In the genomic region with DNA sequence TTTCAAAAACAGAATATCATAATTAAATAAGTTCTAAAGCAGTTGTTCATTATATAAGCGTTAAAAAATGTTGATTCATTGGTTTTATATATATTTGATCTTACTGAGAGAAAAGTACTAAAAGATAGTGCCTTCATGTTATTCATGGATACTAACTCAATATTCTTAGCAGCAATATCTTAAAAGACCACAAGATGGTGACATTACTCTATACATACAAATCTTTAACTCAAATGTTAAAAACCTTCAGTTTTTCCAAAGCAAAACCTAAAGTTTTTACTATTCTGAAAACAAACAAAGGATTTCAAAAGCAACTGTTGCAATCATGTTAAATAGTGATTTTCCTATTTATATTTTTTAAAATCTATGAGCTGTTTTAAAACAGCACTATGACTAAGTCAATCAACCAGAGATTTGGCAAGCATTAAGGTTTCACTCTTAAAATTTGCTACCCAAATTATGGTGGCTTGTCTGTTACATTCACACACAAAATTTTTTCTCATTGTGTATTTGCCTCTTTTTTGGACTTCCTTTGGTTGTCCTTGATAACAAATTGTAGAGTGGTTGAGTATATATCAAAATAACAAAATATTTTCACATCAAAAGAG, we compare ENCODE assay signal across 8 cellular contexts. TPM values are rescaled to one million over a fixed set of nuclear protein-coding genes. Genes with fewer than 3 reads are reported as not detected.
DNase-seq lines count a peak whose midpoint lies in the region; ATAC-seq and TF ChIP-seq lines count a peak whose summit lies in the region.

No MANE protein-coding gene starts in this region.

- WGBS in esophagus squamous epithelium, 2 donors, result 3 to 6% methylated on average over 1 of the region's 1 CpG

- TF ChIP-seq CTCF in GM23338 (conservative IDR thresholded peaks at IDR 0.05; ENCODE audit: low read depth in 2 of 2), result peak in 1 of 2 experiments; percentile 83; a peak in 3 of 4 replicates
- TF ChIP-seq CTCF in esophagus squamous epithelium (IDR thresholded peaks at IDR 0.05), result peak; percentile 24 to 77 (median 62)
- peak in 4 of 5 experiments; percentile 14 to 42 (median 30) for TF ChIP-seq CTCF in gastrocnemius medialis (IDR thresholded peaks at IDR 0.05 in 4 of 5, conservative IDR thresholded peaks at IDR 0.05 in 1 of 5)

- peak; percentile 2 for DNase-seq in COR-L47 (lab: John Stamatoyannopoulos, UW)
- DNase-seq in GM23338 (ENCODE audit: low spot score), result peak; percentile 63
- DNase-seq in NT2/D1 (ENCODE audit: low read depth, low spot score), result peak; percentile 51
- DNase-seq in esophagus squamous epithelium (lab: John Stamatoyannopoulos, UW), result no peak
- DNase-seq in gastrocnemius medialis, result no peak
- DNase-seq in activated T-helper 1 cell treated with anti-CD3 and anti-CD28 coated beads, Interleukin-12 subunit alpha, Interleukin-12 subunit beta, Interleukin-2, Interleukin-4 antibody, amounts not matched to agents 30 ng/mL and 10 ng/mL and 1 ng/mL, durations not matched to agents 14 hours and 24 hours and 36 hours (ENCODE audit: low spot score), result no peak
- DNase-seq in C1 segment of cervical spinal cord (lab: John Stamatoyannopoulos, UW), result no peak

- no peak for TF ChIP-seq POLR2A in esophagus squamous epithelium (IDR thresholded peaks at IDR 0.05)
- TF ChIP-seq POLR2A in gastrocnemius medialis (IDR thresholded peaks at IDR 0.05), result no peak

- no peak overlapping the region for H2AFZ ChIP-seq in GM23338

- no peak overlapping the region for H3K4me3 Mint-ChIP-seq in GM23338
- no peak overlapping the region for H3K4me3 Mint-ChIP-seq in activated T-helper 1 cell treated with anti-CD3 and anti-CD28 coated beads, Interleukin-12 subunit alpha, Interleukin-12 subunit beta, Interleukin-2, Interleukin-4 antibody, amounts not matched to agents 30 ng/mL and 10 ng/mL and 1 ng/mL, durations not matched to agents 14 hours and 24 hours and 36 hours

- in situ Hi-C loops in gastrocnemius medialis (cut with MboI; ENCODE audit: low sequenced_read_pairs in 4 of 4), result loop anchor here in 1 of 4 donors (25.0 kb wide), 1 partner anchor 1047 kb away; no protein-coding TSS in a partner anchor

- H3K79me2 ChIP-seq in GM23338 (replicated peaks; ENCODE audit: insufficient read depth), result no peaks in the 10 kb centered on the region

- H3K27ac ChIP-seq in GM23338 (ENCODE audit: low read depth) (no peak overlapping the region), esophagus squamous epithelium (no peak overlapping the region), gastrocnemius medialis (no peak overlapping the region)

- peaks cover 2% of the 10 kb centered on the region for H3K27me3 Mint-ChIP-seq in GM23338 (ENCODE audit: insufficient read depth, low read depth, poor library complexity)
- no peaks in the 10 kb centered on the region for H3K27me3 Mint-ChIP-seq in activated T-helper 1 cell treated with anti-CD3 and anti-CD28 coated beads, Interleukin-12 subunit alpha, Interleukin-12 subunit beta, Interleukin-2, Interleukin-4 antibody, amounts not matched to agents 30 ng/mL and 10 ng/mL and 1 ng/mL, durations not matched to agents 14 hours and 24 hours and 36 hours (ENCODE audit: insufficient read depth)

- H4K20me1 ChIP-seq in GM23338 (replicated peaks; ENCODE audit: insufficient read depth), result no peaks in the 10 kb centered on the region

- intact Hi-C loops in esophagus squamous epithelium (cut with DNase I) (no loop called here), gastrocnemius medialis (cut with DNase I; ENCODE audit: low total_unique reads) (no loop called here)
- intact Hi-C loops in activated T-helper 1 cell treated with anti-CD3 and anti-CD28 coated beads, Interleukin-12 subunit alpha, Interleukin-12 subunit beta, Interleukin-2, Interleukin-4 antibody, amounts not matched to agents 30 ng/mL and 10 ng/mL and 1 ng/mL, durations not matched to agents 14 hours and 24 hours and 36 hours (cut with micrococcal nuclease), result no loop called here

- no peak overlapping the region for H3K9ac ChIP-seq in NT2/D1 (ENCODE audit: insufficient read length, low read depth)

- H3F3A ChIP-seq in GM23338 (replicated peaks; ENCODE audit: low read depth), result no peaks in the 10 kb centered on the region

- no peak overlapping the region for H3K4me2 ChIP-seq in GM23338

- H3K36me3 ChIP-seq in GM23338 (ENCODE audit: insufficient read depth) (no peaks in the 10 kb centered on the region), NT2/D1 (ENCODE audit: insufficient read depth, insufficient read length, low read length) (no peaks in the 10 kb centered on the region), esophagus squamous epithelium (no peaks in the 10 kb centered on the region), gastrocnemius medialis (no peaks in the 10 kb centered on the region)

- H3K27me3 ChIP-seq in GM23338 (ENCODE audit: insufficient read depth) (no peaks in the 10 kb centered on the region), NT2/D1 (ENCODE audit: insufficient read depth, insufficient read length) (no peaks in the 10 kb centered on the region), esophagus squamous epithelium (no peaks in the 10 kb centered on the region), gastrocnemius medialis (no peaks in the 10 kb centered on the region)

- peaks cover 4% of the 10 kb centered on the region; the same call in 1 of the 3 replicates for H3K4me1 Mint-ChIP-seq in GM23338
- no peaks in the 10 kb centered on the region for H3K4me1 Mint-ChIP-seq in activated T-helper 1 cell treated with anti-CD3 and anti-CD28 coated beads, Interleukin-12 subunit alpha, Interleukin-12 subunit beta, Interleukin-2, Interleukin-4 antibody, amounts not matched to agents 30 ng/mL and 10 ng/mL and 1 ng/mL, durations not matched to agents 14 hours and 24 hours and 36 hours (ENCODE audit: low read depth)

- H3K9me2 ChIP-seq in GM23338 (ENCODE audit: insufficient read depth), result no peaks in the 10 kb centered on the region

- H3K9me3 ChIP-seq in NT2/D1 (ENCODE audit: insufficient read depth, low read length) (no peaks in the 10 kb centered on the region), esophagus squamous epithelium (no peaks in the 10 kb centered on the region), gastrocnemius medialis (no peaks in the 10 kb centered on the region)

- ATAC-seq in GM23338 (no peak), gastrocnemius medialis (no peak), HG02623 (IDR thresholded peaks at IDR 0.05; ENCODE audit: unreplicated experiment) (no peak)

- no peaks in the 10 kb centered on the region for H3K9me3 Mint-ChIP-seq in GM23338
- no peaks in the 10 kb centered on the region for H3K9me3 Mint-ChIP-seq in activated T-helper 1 cell treated with anti-CD3 and anti-CD28 coated beads, Interleukin-12 subunit alpha, Interleukin-12 subunit beta, Interleukin-2, Interleukin-4 antibody, amounts not matched to agents 30 ng/mL and 10 ng/mL and 1 ng/mL, durations not matched to agents 14 hours and 24 hours and 36 hours

- no peak overlapping the region for H3K4me3 ChIP-seq in GM23338
- no peak overlapping the region for H3K4me3 ChIP-seq in NT2/D1 (ENCODE audit: insufficient read length, low read depth)
- H3K4me3 ChIP-seq in esophagus squamous epithelium, result no peak overlapping the region
- H3K4me3 ChIP-seq in gastrocnemius medialis, result no peak overlapping the region

- H3K36me3 Mint-ChIP-seq in GM23338 (ENCODE audit: low read depth), result no peaks in the 10 kb centered on the region
- no peaks in the 10 kb centered on the region for H3K36me3 Mint-ChIP-seq in activated T-helper 1 cell treated with anti-CD3 and anti-CD28 coated beads, Interleukin-12 subunit alpha, Interleukin-12 subunit beta, Interleukin-2, Interleukin-4 antibody, amounts not matched to agents 30 ng/mL and 10 ng/mL and 1 ng/mL, durations not matched to agents 14 hours and 24 hours and 36 hours (ENCODE audit: low read depth)

- no peaks in the 10 kb centered on the region for H3K4me1 ChIP-seq in GM23338 (ENCODE audit: insufficient read depth)
- H3K4me1 ChIP-seq in NT2/D1 (ENCODE audit: insufficient read depth, insufficient read length), result no peaks in the 10 kb centered on the region
- H3K4me1 ChIP-seq in esophagus squamous epithelium, result peaks cover 0 to 19% (median 0%) of the 10 kb centered on the region in 3 donors
- H3K4me1 ChIP-seq in gastrocnemius medialis, result no peaks in the 10 kb centered on the region

- no peak overlapping the region for H3K27ac Mint-ChIP-seq in GM23338
- H3K27ac Mint-ChIP-seq in activated T-helper 1 cell treated with anti-CD3 and anti-CD28 coated beads, Interleukin-12 subunit alpha, Interleukin-12 subunit beta, Interleukin-2, Interleukin-4 antibody, amounts not matched to agents 30 ng/mL and 10 ng/mL and 1 ng/mL, durations not matched to agents 14 hours and 24 hours and 36 hours, result no peak overlapping the region

TF ChIP-seq in GM23338, 12 proteins besides CTCF, POLR2A, EP300 and RAD21 (continues in another document):
- TF ChIP-seq NANOG (IDR thresholded peaks at IDR 0.05; ENCODE audit: borderline replicate concordance) (no peak), ZNF331 (CRISPR knock-in tag; IDR thresholded peaks at IDR 0.05; ENCODE audit: low read depth) (no peak)
- TF ChIP-seq, protein P1, sequence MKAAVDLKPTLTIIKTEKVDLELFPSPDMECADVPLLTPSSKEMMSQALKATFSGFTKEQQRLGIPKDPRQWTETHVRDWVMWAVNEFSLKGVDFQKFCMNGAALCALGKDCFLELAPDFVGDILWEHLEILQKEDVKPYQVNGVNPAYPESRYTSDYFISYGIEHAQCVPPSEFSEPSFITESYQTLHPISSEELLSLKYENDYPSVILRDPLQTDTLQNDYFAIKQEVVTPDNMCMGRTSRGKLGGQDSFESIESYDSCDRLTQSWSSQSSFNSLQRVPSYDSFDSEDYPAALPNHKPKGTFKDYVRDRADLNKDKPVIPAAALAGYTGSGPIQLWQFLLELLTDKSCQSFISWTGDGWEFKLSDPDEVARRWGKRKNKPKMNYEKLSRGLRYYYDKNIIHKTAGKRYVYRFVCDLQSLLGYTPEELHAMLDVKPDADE (IDR thresholded peaks at IDR 0.05), result no peak

RNA-seq across cellular contexts. Expression of gene RERGL, which starts 50.1 kb away (rescaled TPM):
- total RNA-seq in GM23338 (2014; rRNA removed; shearing (Covaris generic)), result not detected in 2 replicates
- polyA plus RNA-seq in GM23338 (2016; fragmentation: Nextera tagmentation; extraction: Ambion mirVana), result not detected in 2 replicates
- 1 to 10 TPM in 2 of 4 donors, under 1 TPM in 1, not detected in 1; 0.48 to 6.0 (median 4.4) TPM for total RNA-seq in esophagus squamous epithelium
- 1 to 10 TPM in 2 of 4 donors, under 1 TPM in 2; 0.71 to 2.8 (median 1.5) TPM for total RNA-seq in gastrocnemius medialis
- not detected in 2 replicates for total RNA-seq in activated T-helper 1 cell treated with anti-CD3 and anti-CD28 coated beads, Interleukin-12 subunit alpha, Interleukin-12 subunit beta, Interleukin-2, Interleukin-4 antibody, amounts not matched to agents 30 ng/mL and 10 ng/mL and 1 ng/mL, durations not matched to agents 14 hours and 24 hours and 36 hours

Comparison
In these comparisons a context has a peak if more than half of its experiments do, and no peak if none do; other contexts are left out.
1. DNase-seq: peak in COR-L47 (single experiment), GM23338 (single experiment) and NT2/D1 (single experiment); none in esophagus squamous epithelium (single experiment), gastrocnemius medialis (0 of 2), activated T-helper 1 cell treated with anti-CD3 and anti-CD28 coated beads, Interleukin-12 subunit alpha, Interleukin-12 subunit beta, Interleukin-2, Interleukin-4 antibody, amounts not matched to agents 30 ng/mL and 10 ng/mL and 1 ng/mL, durations not matched to agents 14 hours and 24 hours and 36 hours (single experiment) and C1 segment of cervical spinal cord (0 of 14).